Comparison of ENCODE assay signal across 23 cellular contexts in the genomic region with DNA sequence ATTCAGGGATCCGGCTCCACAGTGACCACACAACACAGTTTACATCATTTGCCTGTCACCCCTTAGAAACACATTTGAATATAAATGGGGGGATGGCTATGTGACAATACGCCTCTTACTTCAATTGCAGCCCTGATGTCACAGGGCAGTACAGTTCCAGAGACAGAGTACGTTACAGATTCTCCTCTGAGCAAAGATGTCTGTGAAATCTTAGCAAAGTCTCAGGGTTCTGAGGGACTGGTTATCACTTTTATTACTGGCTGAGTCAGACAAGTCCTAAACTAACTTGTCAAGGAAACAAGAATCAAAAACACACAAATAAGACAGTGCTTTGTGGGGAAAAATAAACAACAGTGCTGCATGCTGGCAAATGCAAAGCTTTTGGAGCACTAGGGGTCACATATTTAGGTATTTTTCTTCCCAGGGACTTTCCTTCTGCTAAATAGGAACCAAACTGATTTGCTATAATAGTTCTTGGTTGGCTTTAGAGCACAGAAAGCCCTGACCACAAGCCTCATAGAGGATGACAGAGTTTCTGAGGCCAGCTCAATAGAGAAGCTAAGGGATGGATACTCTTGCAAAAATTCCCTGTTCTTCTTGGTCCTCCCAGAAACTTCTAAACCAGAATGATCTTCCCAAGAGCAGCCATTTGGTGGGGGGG.
"Had no signal": no experiment of that assay in that cellular context is flagged by ENCODE, and none has a peak within 500 bp of the region (broad histone marks: within the 10 kb centered on the region; RNA-seq: fewer than 3 reads in every experiment).

No MANE protein-coding gene starts in this region.

- H3K4me1 Mint-ChIP-seq: memory B cell; naive thymus-derived CD4-positive, alpha-beta T cell had no signal

- ATAC-seq: effector memory CD8-positive, alpha-beta T cell; gastroesophageal sphincter; lower lobe of right lung; naive thymus-derived CD4-positive, alpha-beta T cell had no signal

- H3K36me3 ChIP-seq: esophagus muscularis mucosa, gastroesophageal sphincter, left ventricle myocardium inferior, lower lobe of right lung, right lobe of liver, stomach, thoracic aorta, transverse colon had no signal

- H3K9me3 ChIP-seq: esophagus muscularis mucosa, gastroesophageal sphincter, left ventricle myocardium inferior, lower lobe of right lung, psoas muscle, right lobe of liver, stomach, thoracic aorta, transverse colon had no signal

- H3K27ac ChIP-seq: epithelial cell of prostate, esophagus muscularis mucosa, gastroesophageal sphincter, left ventricle myocardium inferior, lower lobe of right lung, parathyroid adenoma, psoas muscle, right lobe of liver, stomach, thoracic aorta, transverse colon had no signal

- H3K4me3 Mint-ChIP-seq: dendritic cell treated with granulocyte-macrophage colony-stimulating factor and Interleukin-4, amounts not matched to agents 40 ng/mL and 50 ng/mL, for 4 days; effector memory CD8-positive, alpha-beta T cell; memory B cell; naive thymus-derived CD4-positive, alpha-beta T cell; nephron progenitor cell had no signal

- H3K27ac Mint-ChIP-seq: dendritic cell treated with granulocyte-macrophage colony-stimulating factor and Interleukin-4, amounts not matched to agents 40 ng/mL and 50 ng/mL, for 4 days; effector memory CD8-positive, alpha-beta T cell; memory B cell; naive thymus-derived CD4-positive, alpha-beta T cell had no signal

- H3K36me3 Mint-ChIP-seq: memory B cell; naive thymus-derived CD4-positive, alpha-beta T cell had no signal

- H3K4me3 ChIP-seq: esophagus muscularis mucosa, gastroesophageal sphincter, left ventricle myocardium inferior, lower lobe of right lung, psoas muscle, right lobe of liver, stomach, thoracic aorta, transverse colon had no signal

- H3K27me3 ChIP-seq: esophagus muscularis mucosa, right lobe of liver, transverse colon had no signal

- H2AFZ ChIP-seq: parathyroid adenoma had no signal

- H3K9ac ChIP-seq: parathyroid adenoma had no signal

- H3K4me1 ChIP-seq: esophagus muscularis mucosa, gastroesophageal sphincter, lower lobe of right lung, parathyroid adenoma, stomach, transverse colon had no signal

- H3K9me3 Mint-ChIP-seq: dendritic cell treated with granulocyte-macrophage colony-stimulating factor and Interleukin-4, amounts not matched to agents 40 ng/mL and 50 ng/mL, for 4 days; effector memory CD8-positive, alpha-beta T cell; memory B cell; naive thymus-derived CD4-positive, alpha-beta T cell; nephron progenitor cell had no signal

- H3K27me3 Mint-ChIP-seq: dendritic cell treated with granulocyte-macrophage colony-stimulating factor and Interleukin-4, amounts not matched to agents 40 ng/mL and 50 ng/mL, for 4 days had no signal

- DNase-seq: effector memory CD8-positive, alpha-beta T cell; foreskin fibroblast; glutamatergic neuron; kidney; left cardiac atrium; left ventricle myocardium inferior; lower lobe of right lung; naive thymus-derived CD4-positive, alpha-beta T cell; nephron progenitor cell; retina; right lobe of liver; stimulated activated CD4-positive, alpha-beta T cell treated with anti-CD3 and anti-CD28 coated beads, Interleukin-2, amount 100 ng/mL, for 24 hours; stimulated activated naive CD4-positive, alpha-beta T cell; stomach; transverse colon had no signal
